34 cellular contexts compared by ENCODE assay signal in the genomic region with DNA sequence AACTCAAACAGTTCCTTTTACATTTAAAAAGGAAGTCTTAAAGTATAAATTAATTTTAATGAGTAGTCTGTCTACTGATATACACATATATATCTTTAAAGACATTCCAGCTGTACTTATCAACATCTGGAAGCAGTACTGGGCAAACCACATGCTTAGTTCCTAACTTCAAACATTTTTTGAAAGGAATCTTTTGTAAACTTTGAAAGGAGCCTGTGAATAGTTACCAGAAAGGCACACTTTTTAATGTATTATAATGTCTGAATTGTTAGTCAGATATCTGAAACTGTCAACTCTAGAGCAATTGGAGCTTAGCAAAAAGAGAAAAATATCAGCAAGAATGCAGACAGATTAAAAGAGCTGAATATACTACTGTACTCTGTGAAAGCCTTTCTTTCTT. TPM values are rescaled to one million over a fixed set of nuclear protein-coding genes. Genes with fewer than 3 reads are reported as not detected.
"Had no signal": no experiment of that assay in that cellular context is flagged by ENCODE, and none has a peak within 500 bp of the region (broad histone marks: within the 10 kb centered on the region; RNA-seq: fewer than 3 reads in every experiment).

No MANE protein-coding gene starts in this region.

- H3K9me3 Mint-ChIP-seq: activated naive CD4-positive, alpha-beta T cell treated with anti-CD3 and anti-CD28 coated beads, Interleukin-2, amount 50 U/mL, for 72 hours; effector memory CD8-positive, alpha-beta T cell; stimulated activated effector memory CD8-positive, alpha-beta T cell treated with anti-CD3 and anti-CD28 coated beads, Interleukin-12 subunit alpha, Interleukin-12 subunit beta, amount 100 ng/mL, for 72 hours; stimulated activated naive CD8-positive, alpha-beta T cell treated with anti-CD3 and anti-CD28 coated beads, Interleukin-15, Interleukin-2, amounts not matched to agents 100 ng/mL and 50 ng/mL, for 24 hours had no signal

- DNase-seq: activated CD4-positive, alpha-beta T cell treated with anti-CD3 and anti-CD28 coated beads for 36 hours; activated CD4-positive, CD25-positive, alpha-beta regulatory T cell; activated CD8-positive, alpha-beta memory T cell treated with anti-CD3 and anti-CD28 coated beads, Interleukin-2, amount 10 ng/mL, durations not matched to agents 7 days and 5 days; activated CD8-positive, alpha-beta T cell treated with anti-CD3 and anti-CD28 coated beads, Interleukin-2, amount 10 ng/mL, durations not matched to agents 7 days and 5 days; activated naive CD4-positive, alpha-beta T cell; activated T-cell treated with anti-CD3 and anti-CD28 coated beads for 4 hours; activated T-cell treated with anti-CD3 and anti-CD28 coated beads, Interleukin-2, amount 50 U/mL, for 72 hours; aorta; brain microvascular endothelial cell; effector memory CD8-positive, alpha-beta T cell; gastrocnemius medialis; glutamatergic neuron; islet precursor cell; midbrain; naive thymus-derived CD4-positive, alpha-beta T cell; nucleus accumbens; pancreas; retina; stimulated activated CD4-positive, alpha-beta T cell treated with anti-CD3 and anti-CD28 coated beads, Interleukin-4, amount 100 ng/mL, for 24 hours had no signal

- H3K4me1 ChIP-seq: gastrocnemius medialis, pancreas, prostate gland had no signal

- H3K27ac Mint-ChIP-seq: activated CD4-positive, alpha-beta T cell treated with anti-CD3 and anti-CD28 coated beads for 36 hours; activated CD8-positive, alpha-beta memory T cell treated with anti-CD3 and anti-CD28 coated beads, Interleukin-2, amount 10 ng/mL, durations not matched to agents 7 days and 5 days; activated CD8-positive, alpha-beta T cell treated with anti-CD3 and anti-CD28 coated beads, Interleukin-2, amount 10 ng/mL, durations not matched to agents 7 days and 5 days; activated naive CD4-positive, alpha-beta T cell treated with anti-CD3 and anti-CD28 coated beads, Interleukin-2, amount 50 U/mL, for 72 hours; activated T-cell treated with anti-CD3 and anti-CD28 coated beads, Interleukin-2, amount 50 U/mL, for 72 hours; effector memory CD8-positive, alpha-beta T cell; naive thymus-derived CD4-positive, alpha-beta T cell; stimulated activated effector memory CD8-positive, alpha-beta T cell treated with anti-CD3 and anti-CD28 coated beads, Interleukin-12 subunit alpha, Interleukin-12 subunit beta, amount 100 ng/mL, for 72 hours; stimulated activated naive CD8-positive, alpha-beta T cell treated with anti-CD3 and anti-CD28 coated beads, Interleukin-15, Interleukin-2, amounts not matched to agents 100 ng/mL and 50 ng/mL, for 24 hours had no signal

- H3K4me1 Mint-ChIP-seq: activated CD4-positive, alpha-beta T cell treated with anti-CD3 and anti-CD28 coated beads for 36 hours; activated CD8-positive, alpha-beta memory T cell treated with anti-CD3 and anti-CD28 coated beads, Interleukin-2, amount 10 ng/mL, durations not matched to agents 7 days and 5 days; naive thymus-derived CD4-positive, alpha-beta T cell; stimulated activated effector memory CD8-positive, alpha-beta T cell treated with anti-CD3 and anti-CD28 coated beads, Interleukin-12 subunit alpha, Interleukin-12 subunit beta, amount 100 ng/mL, for 72 hours had no signal

- H3K27me3 ChIP-seq: brain microvascular endothelial cell, gastrocnemius medialis, pancreas had no signal

- H3K36me3 ChIP-seq: brain microvascular endothelial cell, gastrocnemius medialis, pancreas, prostate gland, thoracic aorta had no signal

- ATAC-seq: activated CD4-positive, alpha-beta T cell treated with anti-CD3 and anti-CD28 coated beads for 36 hours; activated CD8-positive, alpha-beta memory T cell treated with anti-CD3 and anti-CD28 coated beads, Interleukin-2, amount 10 ng/mL, durations not matched to agents 7 days and 5 days; activated CD8-positive, alpha-beta T cell treated with anti-CD3 and anti-CD28 coated beads, Interleukin-2, amount 10 ng/mL, durations not matched to agents 7 days and 5 days; activated naive CD4-positive, alpha-beta T cell treated with anti-CD3 and anti-CD28 coated beads, Interleukin-2, amount 50 U/mL, for 72 hours; activated T-cell treated with anti-CD3 and anti-CD28 coated beads, Interleukin-2, amount 50 U/mL, for 72 hours; effector memory CD8-positive, alpha-beta T cell; gastrocnemius medialis; naive thymus-derived CD4-positive, alpha-beta T cell; pancreas; sciatic nerve; stimulated activated effector memory CD8-positive, alpha-beta T cell treated with anti-CD3 and anti-CD28 coated beads, Interleukin-12 subunit alpha, Interleukin-12 subunit beta, amount 100 ng/mL, for 72 hours had no signal

- H3K4me3 Mint-ChIP-seq: activated CD4-positive, alpha-beta T cell treated with anti-CD3 and anti-CD28 coated beads for 36 hours; activated CD8-positive, alpha-beta memory T cell treated with anti-CD3 and anti-CD28 coated beads, Interleukin-2, amount 10 ng/mL, durations not matched to agents 7 days and 5 days; activated CD8-positive, alpha-beta T cell treated with anti-CD3 and anti-CD28 coated beads, Interleukin-2, amount 10 ng/mL, durations not matched to agents 7 days and 5 days; activated T-cell treated with anti-CD3 and anti-CD28 coated beads, Interleukin-2, amount 50 U/mL, for 72 hours; effector memory CD8-positive, alpha-beta T cell; naive thymus-derived CD4-positive, alpha-beta T cell; neural crest cell; stimulated activated effector memory CD8-positive, alpha-beta T cell treated with anti-CD3 and anti-CD28 coated beads, Interleukin-12 subunit alpha, Interleukin-12 subunit beta, amount 100 ng/mL, for 72 hours; stimulated activated naive CD8-positive, alpha-beta T cell treated with anti-CD3 and anti-CD28 coated beads, Interleukin-15, Interleukin-2, amounts not matched to agents 100 ng/mL and 50 ng/mL, for 24 hours had no signal

- H3K27ac ChIP-seq: brain microvascular endothelial cell, coronary artery, gastrocnemius medialis, pancreas, prostate gland, thoracic aorta had no signal

- H3K4me3 ChIP-seq: coronary artery, gastrocnemius medialis, pancreas, prostate gland, skin epidermis, thoracic aorta had no signal

- FAIRE-seq: pancreas, urothelium cell line had no signal

- H3K36me3 Mint-ChIP-seq: activated CD8-positive, alpha-beta memory T cell treated with anti-CD3 and anti-CD28 coated beads, Interleukin-2, amount 10 ng/mL, durations not matched to agents 7 days and 5 days; activated naive CD4-positive, alpha-beta T cell treated with anti-CD3 and anti-CD28 coated beads, Interleukin-2, amount 50 U/mL, for 72 hours; naive thymus-derived CD4-positive, alpha-beta T cell; stimulated activated effector memory CD8-positive, alpha-beta T cell treated with anti-CD3 and anti-CD28 coated beads, Interleukin-12 subunit alpha, Interleukin-12 subunit beta, amount 100 ng/mL, for 72 hours had no signal

- H3K9me3 ChIP-seq: gastrocnemius medialis, pancreas, prostate gland, thoracic aorta had no signal

RNA-seq across cellular contexts. Expression of a gene that starts 5.9 kb away (rescaled TPM):
- total RNA-seq: activated CD4-positive, alpha-beta T cell treated with anti-CD3 and anti-CD28 coated beads for 36 hours; activated CD8-positive, alpha-beta memory T cell treated with anti-CD3 and anti-CD28 coated beads, Interleukin-2, amount 10 ng/mL, durations not matched to agents 7 days and 5 days; activated CD8-positive, alpha-beta T cell treated with anti-CD3 and anti-CD28 coated beads, Interleukin-2, amount 10 ng/mL, durations not matched to agents 7 days and 5 days; activated naive CD4-positive, alpha-beta T cell treated with anti-CD3 and anti-CD28 coated beads, Interleukin-2, amount 50 U/mL, for 72 hours; activated T-cell treated with anti-CD3 and anti-CD28 coated beads, Interleukin-2, amount 50 U/mL, for 72 hours; aorta; cardiac septum; cerebellum; gastrocnemius medialis; naive thymus-derived CD4-positive, alpha-beta T cell; neural crest cell; prostate gland; sciatic nerve; subcutaneous adipose tissue; T-helper 1 cell treated with Interleukin-12 subunit alpha and Interleukin-12 subunit beta and Interleukin-4 antibody, amounts not matched to agents 30 ng/mL and 1 ng/mL, for 36 hours; thoracic aorta had no signal
- polyA plus RNA-seq: aorta; esophagus; naive thymus-derived CD4-positive, alpha-beta T cell; pancreas had no signal
